17 cellular contexts compared by ENCODE assay signal in genomic region chr14:54299393-54300363, GRCh38.
DNase-seq lines count a peak whose midpoint lies in the region; ATAC-seq, FAIRE-seq and TF ChIP-seq lines count a peak whose summit lies in the region.
"Had no signal": no experiment of that assay in that cellular context is flagged by ENCODE, and none has a peak within 500 bp of the region (broad histone marks: within the 10 kb centered on the region; RNA-seq: fewer than 3 reads in every experiment).

No MANE protein-coding gene starts in this region.

- POLR2A ChIA-PET in HEK293 (lab: Yijun Ruan, JAX), result no interaction called here

- H3K27ac Mint-ChIP-seq in astrocyte (ENCODE audit: unreplicated experiment), result peak overlapping the region; percentile 12
- H3K27ac Mint-ChIP-seq: activated naive CD8-positive, alpha-beta T cell treated with anti-CD3 and anti-CD28 coated beads for 36 hours; B cell had no signal

- H4K20me1 ChIP-seq in astrocyte (ENCODE audit: insufficient read depth, low read length), result no peaks in the 10 kb centered on the region

- FAIRE-seq in astrocyte (lab: Jason Lieb, UNC), result no peak
- FAIRE-seq: endometrium had no signal

- H3K4me2 ChIP-seq in astrocyte (ENCODE audit: low read length), result no peak overlapping the region

- H3K9me3 Mint-ChIP-seq in astrocyte (ENCODE audit: unreplicated experiment), result peaks cover 9% of the 10 kb centered on the region

- H3K4me3 ChIP-seq in HEK293 (ENCODE audit: low read depth, low read length) (no peak overlapping the region), astrocyte (ENCODE audit: insufficient read depth, low read depth, low read length) (no peak overlapping the region), heart right ventricle (no peak overlapping the region)
- H3K4me3 ChIP-seq: sigmoid colon had no signal

- no peaks in the 10 kb centered on the region for H3K79me2 ChIP-seq in astrocyte (ENCODE audit: insufficient read depth, low read length)

- no peak overlapping the region for H3K27ac ChIP-seq in HEK293 (ENCODE audit: extremely low read depth, low read depth, low read length)
- peak overlapping the region; percentile 38 for H3K27ac ChIP-seq in astrocyte (ENCODE audit: low read depth, low read length)
- H3K27ac ChIP-seq in heart right ventricle, result peak overlapping the region in 6 of 10 donors; percentile 10 to 66 (median 56)
- H3K27ac ChIP-seq: sigmoid colon had no signal

- H3K36me3 Mint-ChIP-seq in astrocyte (ENCODE audit: low read depth, unreplicated experiment), result no peaks in the 10 kb centered on the region
- H3K36me3 Mint-ChIP-seq: activated naive CD8-positive, alpha-beta T cell treated with anti-CD3 and anti-CD28 coated beads for 36 hours had no signal

- CTCF ChIA-PET in HEK293 (lab: Yijun Ruan, JAX), result interaction anchor here (0.7 kb wide), 1 partner anchor 885 kb away, joined by 3 read pairs; no protein-coding TSS in a partner anchor

- H3K27me3 Mint-ChIP-seq in astrocyte (ENCODE audit: low read depth, unreplicated experiment), result peaks cover 16% of the 10 kb centered on the region

- 42 to 54% methylated on average over 17 of the region's 17 CpGs for WGBS in heart right ventricle, 2 donors

- no peaks in the 10 kb centered on the region for H3K4me1 ChIP-seq in HEK293 (ENCODE audit: control insufficient read depth, insufficient read depth, low read length)
- no peaks in the 10 kb centered on the region for H3K4me1 ChIP-seq in astrocyte (ENCODE audit: insufficient read depth, low read length)
- no peaks in the 10 kb centered on the region for H3K4me1 ChIP-seq in heart right ventricle

- peak in 6 of 8 donors; percentile 47 to 89 (median 81) for ATAC-seq in heart right ventricle
- ATAC-seq in sciatic nerve, result peak; percentile 73
- no peak for ATAC-seq in HG03025 (IDR thresholded peaks at IDR 0.05; ENCODE audit: low FRiP score, unreplicated experiment)
- ATAC-seq: HCT116 had no signal

- TF ChIP-seq CTCF in HEK293 (tag by site-specific recombination; IDR thresholded peaks at IDR 0.05) (no peak), astrocyte (IDR thresholded peaks at IDR 0.05; ENCODE audit: insufficient read depth, low read depth, low read length) (no peak), heart right ventricle (IDR thresholded peaks at IDR 0.05) (no peak)

- H3K9me3 ChIP-seq in HEK293 (ENCODE audit: control insufficient read depth, insufficient read depth, low read depth, low read length) (no peaks in the 10 kb centered on the region), astrocyte (ENCODE audit: insufficient read depth, low read depth, low read length) (no peaks in the 10 kb centered on the region), heart right ventricle (peaks cover 0 to 3% (median 0%) of the 10 kb centered on the region in 11 donors)
- H3K9me3 ChIP-seq: sigmoid colon had no signal

- H3K27me3 ChIP-seq in astrocyte (ENCODE audit: insufficient read depth, low read length) (no peaks in the 10 kb centered on the region), heart right ventricle (peaks cover 0 to 12% (median 5%) of the 10 kb centered on the region in 7 donors)
- H3K27me3 ChIP-seq: sigmoid colon had no signal

- H3K36me3 ChIP-seq in HEK293 (ENCODE audit: control insufficient read depth in 2 of 2, insufficient read depth in 1 of 2, low read length in 2 of 2) (no peaks in the 10 kb centered on the region), astrocyte (ENCODE audit: insufficient read depth, low read length) (no peaks in the 10 kb centered on the region), heart right ventricle (no peaks in the 10 kb centered on the region)
- H3K36me3 ChIP-seq: sigmoid colon had no signal

- peak; percentile 99 for DNase-seq in astrocyte (ENCODE audit: low read depth)
- DNase-seq in heart right ventricle, result peak in 1 of 2 donors; percentile 54
- DNase-seq in sciatic nerve (ENCODE audit: low spot score), result no peak
- no peak for DNase-seq in stimulated activated CD4-positive, alpha-beta T cell treated with anti-CD3 and anti-CD28 coated beads, Interleukin-2, amount 100 ng/mL, for 48 hours
- DNase-seq in CD1c-positive myeloid dendritic cell (ENCODE audit: extremely low spot score), result no peak
- DNase-seq in NCI-H2171 treated with DMSO at 0.1 percent for 48 hours (lab: John Stamatoyannopoulos, UW), result no peak
- DNase-seq: activated naive CD8-positive, alpha-beta T cell treated with anti-CD3 and anti-CD28 coated beads for 36 hours; NCI-H2029; NCI-H526; sigmoid colon; stimulated activated CD4-positive, alpha-beta T cell treated with anti-CD3 and anti-CD28 coated beads, Interleukin-4, amount 100 ng/mL, for 1 hour; substantia nigra had no signal

- intact Hi-C loops in heart right ventricle (cut with DNase I) (no loop called here), sciatic nerve (cut with DNase I) (no loop called here)

- no peak overlapping the region for H2AFZ ChIP-seq in astrocyte (ENCODE audit: low read depth, low read length)

- peaks cover 13% of the 10 kb centered on the region for H3K4me1 Mint-ChIP-seq in astrocyte (ENCODE audit: low read depth, unreplicated experiment)
- H3K4me1 Mint-ChIP-seq: activated naive CD8-positive, alpha-beta T cell treated with anti-CD3 and anti-CD28 coated beads for 36 hours; B cell had no signal

- H3K9ac ChIP-seq in astrocyte (ENCODE audit: low read length), result no peak overlapping the region

- no peak overlapping the region for H3K4me3 Mint-ChIP-seq in astrocyte (ENCODE audit: unreplicated experiment)
- H3K4me3 Mint-ChIP-seq: activated naive CD8-positive, alpha-beta T cell treated with anti-CD3 and anti-CD28 coated beads for 36 hours; B cell had no signal

TF ChIP-seq in HEK293, 187 proteins besides CTCF, POLR2A, EP300 and RAD21:
- TF ChIP-seq ZNF146 (tag by site-specific recombination; IDR thresholded peaks at IDR 0.05) (no peak), ZNF214 (tag by site-specific recombination; IDR thresholded peaks at IDR 0.05; ENCODE audit: borderline replicate concordance) (no peak), ZNF530 (tag by site-specific recombination; IDR thresholded peaks at IDR 0.05; ENCODE audit: low read depth) (no peak), ZNF350 (tag by site-specific recombination; IDR thresholded peaks at IDR 0.05) (0 out of 2 replicates have a peak, but pooled peaks have one; percentile 21), ZXDB (tag by site-specific recombination; IDR thresholded peaks at IDR 0.05) (peak; percentile 59; the same call in 1 of the 2 replicates), ATF2 (tag by site-specific recombination; IDR thresholded peaks at IDR 0.05; ENCODE audit: low read depth) (peak; percentile 38; the same call in 1 of the 2 replicates)
